Comparison of ENCODE assay signal across 8 cellular contexts in genomic region chr4:2954358-2955185, GRCh38. TPM values are rescaled to one million over a fixed set of nuclear protein-coding genes. Genes with fewer than 3 reads are reported as not detected.
DNase-seq lines count a peak whose midpoint lies in the region; ATAC-seq and TF ChIP-seq lines count a peak whose summit lies in the region.

No MANE protein-coding gene starts in this region.

- H3K9me2 ChIP-seq in Karpas-422 (replicated peaks; ENCODE audit: insufficient read depth, low read length) = no peaks in the 10 kb centered on the region

- peaks cover 45% of the 10 kb centered on the region for H3K79me2 ChIP-seq in Karpas-422 (ENCODE audit: low read length)

- no peak for TF ChIP-seq POLR2A in gastroesophageal sphincter (IDR thresholded peaks at IDR 0.05)

- no peak overlapping the region for H3K4me2 ChIP-seq in Karpas-422 (ENCODE audit: low read depth, low read length, poor library complexity, severe bottlenecking)

- H3K27ac ChIP-seq in Karpas-422 (ENCODE audit: low read length) (no peak overlapping the region), gastroesophageal sphincter (no peak overlapping the region)

- H3K36me3 ChIP-seq in Karpas-422 (ENCODE audit: insufficient read depth, low read length) (peaks cover 62% of the 10 kb centered on the region), gastroesophageal sphincter (peaks cover 0 to 95% of the 10 kb centered on the region in 2 donors)

- H3K27me3 ChIP-seq in Karpas-422 (ENCODE audit: low read length) = no peaks in the 10 kb centered on the region
- no peaks in the 10 kb centered on the region for H3K27me3 ChIP-seq in gastroesophageal sphincter

- H2AFZ ChIP-seq in Karpas-422 (ENCODE audit: low read length) = no peak overlapping the region

- H3K9ac ChIP-seq in Karpas-422 (ENCODE audit: low read length) = no peak overlapping the region

- no peak for DNase-seq in left ventricle myocardium superior
- DNase-seq in Right ventricle myocardium inferior (ENCODE audit: missing footprints) = no peak
- DNase-seq in Karpas-422 = peak; percentile 56
- DNase-seq in amniotic epithelial cell (ENCODE audit: low read depth) = peak; percentile 42
- DNase-seq in stimulated activated CD4-positive, alpha-beta T cell treated with anti-CD3 and anti-CD28 coated beads, Interleukin-2, amount 100 ng/mL, for 24 hours = peak; percentile 80 to 82
- no peak for DNase-seq in NK-92 treated with Interleukin-12 subunit alpha and Interleukin-12 subunit beta, amount 100 ng/mL, for 24 hours (lab: John Stamatoyannopoulos, UW)
- no peak for DNase-seq in cerebellar nuclear complex (lab: John Stamatoyannopoulos, UW)

- H3K4me1 ChIP-seq in Karpas-422 (ENCODE audit: low read length) (no peaks in the 10 kb centered on the region), gastroesophageal sphincter (peaks cover 0 to 15% (median 3%) of the 10 kb centered on the region in 3 donors)

- 86 to 93% methylated on average over 7 of the region's 33 CpGs for WGBS in gastroesophageal sphincter (ENCODE audit: low coverage in 1 of 2), 2 donors

- ATAC-seq in left ventricle myocardium superior (peak; percentile 57), Right ventricle myocardium inferior (no peak), gastroesophageal sphincter (no peak)

- H4K20me1 ChIP-seq in Karpas-422 (ENCODE audit: insufficient read depth, low read depth, low read length) = peaks cover 28% of the 10 kb centered on the region

- no peak overlapping the region for H3K4me3 ChIP-seq in Karpas-422 (ENCODE audit: low read length)
- no peak overlapping the region for H3K4me3 ChIP-seq in gastroesophageal sphincter

- TF ChIP-seq EP300 in gastroesophageal sphincter (IDR thresholded peaks at IDR 0.05) = no peak

- no peaks in the 10 kb centered on the region for H3K9me3 ChIP-seq in Karpas-422 (ENCODE audit: low read length)
- no peaks in the 10 kb centered on the region for H3K9me3 ChIP-seq in gastroesophageal sphincter

- no peak for TF ChIP-seq CTCF in gastroesophageal sphincter (IDR thresholded peaks at IDR 0.05)

- intact Hi-C loops in left ventricle myocardium superior (cut with micrococcal nuclease) = no loop called here
- intact Hi-C loops in Right ventricle myocardium inferior (cut with DNase I) = no loop called here

RNA-seq across cellular contexts. Expression of gene NOP14, which starts 8.6 kb away (rescaled TPM):
- total RNA-seq in left ventricle myocardium superior (19.9 TPM), Right ventricle myocardium inferior (18.3 TPM), gastroesophageal sphincter (10 to 100 TPM; 17.6 to 25.2 (median 20.4) TPM)
- 19.2 and 27.6 TPM in 2 replicates for total RNA-seq in Karpas-422 (2014; rRNA removed; shearing (Covaris generic); ENCODE audit: low replicate concordance)

RNA-seq across cellular contexts. Expression of gene GRK4, which starts 8.8 kb away (rescaled TPM):
- total RNA-seq in left ventricle myocardium superior (9.2 TPM), Right ventricle myocardium inferior (7.7 TPM), gastroesophageal sphincter (1 to 10 TPM; 4.2 to 9.5 (median 6.2) TPM)
- 3.0 and 3.8 TPM in 2 replicates for total RNA-seq in Karpas-422 (2014; rRNA removed; shearing (Covaris generic); ENCODE audit: low replicate concordance)

Comparison
In these comparisons a context has a peak if more than half of its experiments do, and no peak if none do; other contexts are left out.
1. DNase-seq: peak in Karpas-422 (single experiment), amniotic epithelial cell (single experiment) and stimulated activated CD4-positive, alpha-beta T cell treated with anti-CD3 and anti-CD28 coated beads, Interleukin-2, amount 100 ng/mL, for 24 hours (2 of 2); none in left ventricle myocardium superior (single experiment), Right ventricle myocardium inferior (single experiment), NK-92 treated with Interleukin-12 subunit alpha and Interleukin-12 subunit beta, amount 100 ng/mL, for 24 hours (single experiment) and cerebellar nuclear complex (0 of 2).